23 cellular contexts compared by ENCODE assay signal in the genomic region with DNA sequence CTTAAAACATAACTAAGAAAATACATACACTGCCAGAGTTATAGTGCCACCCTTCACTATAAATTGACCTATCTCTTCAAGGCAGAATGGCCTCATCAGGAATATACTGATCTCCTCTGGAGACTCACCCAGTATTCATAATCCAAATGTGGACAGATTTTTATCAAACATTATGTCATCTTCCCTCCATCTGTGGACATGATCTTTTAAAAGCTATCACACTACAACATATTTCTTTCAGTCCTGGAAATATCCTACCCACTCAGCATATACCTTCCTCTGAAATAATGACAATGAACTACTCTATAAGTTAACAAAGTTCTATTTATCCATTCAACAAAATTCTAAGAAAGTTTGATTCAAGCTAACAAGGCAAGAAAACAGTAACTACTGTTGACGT. TPM values are rescaled to one million over a fixed set of nuclear protein-coding genes. Genes with fewer than 3 reads are reported as not detected.
DNase-seq lines count a peak whose midpoint lies in the region; ATAC-seq lines count a peak whose summit lies in the region.
"Had no signal": no experiment of that assay in that cellular context is flagged by ENCODE, and none has a peak within 500 bp of the region (broad histone marks: within the 10 kb centered on the region; RNA-seq: fewer than 3 reads in every experiment).

No MANE protein-coding gene starts in this region.

- 95 to 96% methylated on average over 1 of the region's 1 CpG for WGBS in GM23248 (ENCODE audit: low coverage in 1 of 2, low lambda C conversion rate in 2 of 2, missing lambda C conversion rate in 2 of 2), 2 experiments

- peaks cover 16 to 49% (median 40%) of the 10 kb centered on the region in 10 experiments for H3K4me1 ChIP-seq in BLaER1 treated with 17β-estradiol and CSF1 and Interleukin-3, amounts not matched to agents 10 nM and 100 nM
- H3K4me1 ChIP-seq in GM23248 (ENCODE audit: insufficient read depth): peaks cover 25% of the 10 kb centered on the region

- H3K36me3 Mint-ChIP-seq in T-helper 17 cell (ENCODE audit: low read depth): peaks cover 9% of the 10 kb centered on the region
- H3K36me3 Mint-ChIP-seq in immature natural killer cell: peaks cover 7 to 30% (median 18%) of the 10 kb centered on the region in 3 donors

- H3K36me3 ChIP-seq in BLaER1 treated with 17β-estradiol and CSF1 and Interleukin-3, amounts not matched to agents 10 nM and 100 nM: peaks cover 42 to 69% (median 61%) of the 10 kb centered on the region in 11 experiments
- H3K36me3 ChIP-seq in GM23248 (ENCODE audit: low read depth): peaks cover 43% of the 10 kb centered on the region

- H3K4me3 ChIP-seq in BLaER1 treated with 17β-estradiol and CSF1 and Interleukin-3, amounts not matched to agents 10 nM and 100 nM: no peak overlapping the region
- no peak overlapping the region for H3K4me3 ChIP-seq in GM23248
- H3K4me3 ChIP-seq: esophagus squamous epithelium, HAP-1, SJSA1, testis had no signal

- H3F3A ChIP-seq in GM23248 (ENCODE audit: insufficient read depth): peaks cover 8% of the 10 kb centered on the region; the same call in 1 of the 2 replicates

- DNase-seq in GM23248 (no peak), T-helper 17 cell (no peak), immature natural killer cell (no peak), SHP77 (lab: John Stamatoyannopoulos, UW) (no peak)
- DNase-seq: activated gamma-delta T cell; anterior cingulate cortex; central memory CD4-positive, alpha-beta T cell; COR-L47; effector CD4-positive, alpha-beta T cell; esophagus squamous epithelium; NCI-H1436 treated with DMSO at 0.1 percent for 48 hours; NCI-H2171 treated with DMSO at 0.1 percent for 48 hours; NCI-H69; retina; stimulated activated CD4-positive, alpha-beta T cell treated with anti-CD3 and anti-CD28 coated beads, Interleukin-12 subunit alpha, Interleukin-12 subunit beta, amount 100 ng/mL, for 4 hours; stimulated activated CD8-positive, alpha-beta memory T cell treated with anti-CD3 and anti-CD28 coated beads, Interleukin-4, amount 100 ng/mL, for 48 hours; testis had no signal

- in situ Hi-C loops in GM23248 (cut with MboI): no loop called here

- H3K4me1 Mint-ChIP-seq in T-helper 17 cell (peaks cover 47% of the 10 kb centered on the region), immature natural killer cell (peaks cover 66 to 88% of the 10 kb centered on the region in 2 donors)

- H3K27me3 ChIP-seq in BLaER1 treated with 17β-estradiol and CSF1 and Interleukin-3, amounts not matched to agents 10 nM and 100 nM: no peaks in the 10 kb centered on the region
- H3K27me3 ChIP-seq in GM23248 (replicated peaks; ENCODE audit: insufficient read depth): no peaks in the 10 kb centered on the region
- H3K27me3 ChIP-seq: esophagus squamous epithelium, SJSA1, testis had no signal

- peaks cover 80% of the 10 kb centered on the region for H3K79me2 ChIP-seq in GM23248 (ENCODE audit: insufficient read depth)

- H3K9me3 Mint-ChIP-seq in immature natural killer cell: no peaks in the 10 kb centered on the region

- H3K27ac Mint-ChIP-seq in T-helper 17 cell (peak overlapping the region; percentile 70), immature natural killer cell (peak overlapping the region; percentile 0 to 43 (median 22))

- no peak overlapping the region for H2AFZ ChIP-seq in GM23248

- H3K27me3 Mint-ChIP-seq in T-helper 17 cell: no peaks in the 10 kb centered on the region
- peaks cover 11 to 17% (median 15%) of the 10 kb centered on the region in 3 donors for H3K27me3 Mint-ChIP-seq in immature natural killer cell (ENCODE audit: low read depth in 3 of 3)

- H4K20me1 ChIP-seq in BLaER1 treated with 17β-estradiol and CSF1 and Interleukin-3, amounts not matched to agents 10 nM and 100 nM: peaks cover 30 to 76% (median 65%) of the 10 kb centered on the region in 11 experiments; a peak in 21 of 22 replicates
- H4K20me1 ChIP-seq in GM23248 (ENCODE audit: insufficient read depth): no peaks in the 10 kb centered on the region

- H3K9me3 ChIP-seq in BLaER1 treated with 17β-estradiol and CSF1 and Interleukin-3, amounts not matched to agents 10 nM and 100 nM (replicated peaks in 1 of 11): no peaks in the 10 kb centered on the region
- H3K9me3 ChIP-seq in GM23248 (ENCODE audit: low read depth) (no peaks in the 10 kb centered on the region), T-helper 17 cell (ENCODE audit: control insufficient read depth, low read length, poor library complexity, severe bottlenecking) (no peaks in the 10 kb centered on the region)
- H3K9me3 ChIP-seq: esophagus squamous epithelium, HAP-1, testis had no signal

- H3K9me2 ChIP-seq in GM23248 (ENCODE audit: insufficient read depth): no peaks in the 10 kb centered on the region

- H3K9ac ChIP-seq in BLaER1 treated with 17β-estradiol and CSF1 and Interleukin-3, amounts not matched to agents 10 nM and 100 nM: peak overlapping the region in 1 of 11 experiments; percentile 37; a peak in 1 of 22 replicates
- no peak overlapping the region for H3K9ac ChIP-seq in GM23248

- no peak for ATAC-seq in T-helper 17 cell
- ATAC-seq in GM18873 (IDR thresholded peaks at IDR 0.05; ENCODE audit: low FRiP score, unreplicated experiment): no peak
- ATAC-seq in GM21423 (IDR thresholded peaks at IDR 0.05; ENCODE audit: unreplicated experiment): no peak
- ATAC-seq: left lobe of liver had no signal

- no peak overlapping the region for H3K4me3 Mint-ChIP-seq in T-helper 17 cell
- H3K4me3 Mint-ChIP-seq in immature natural killer cell: peak overlapping the region in 4 of 5 donors; percentile 0 to 95 (median 19)

- H3K27ac ChIP-seq in BLaER1 treated with 17β-estradiol and CSF1 and Interleukin-3, amounts not matched to agents 10 nM and 100 nM: no peak overlapping the region
- H3K27ac ChIP-seq in GM23248: no peak overlapping the region
- H3K27ac ChIP-seq: esophagus squamous epithelium, SJSA1, testis had no signal

- H3K4me2 ChIP-seq in BLaER1 treated with 17β-estradiol and CSF1 and Interleukin-3, amounts not matched to agents 10 nM and 100 nM: peak overlapping the region in 9 of 11 experiments; percentile 79 to 98 (median 89); a peak in 15 of 22 replicates
- H3K4me2 ChIP-seq in GM23248 (ENCODE audit: unreplicated experiment): peak overlapping the region; percentile 96

RNA-seq across cellular contexts. Expression of a gene that starts 3.2 kb away (rescaled TPM):
- total RNA-seq in GM23248 (2014; rRNA removed; shearing (Covaris generic)): 16.9 and 19.9 TPM in 2 replicates
- polyA plus RNA-seq in GM23248 (2016; fragmentation: Nextera tagmentation; extraction: Ambion mirVana) (20.3 and 20.8 TPM in 2 replicates), immature natural killer cell (10 to 100 TPM; 32.6 to 67.8 (median 33.4) TPM)
- 10 to 100 TPM; 67.2 to 70.1 TPM for total RNA-seq in T-helper 17 cell
